ENCODE assay signal across 17 cellular contexts in genomic region chr4:24888945-24889344, GRCh38.
"Had no signal": no experiment of that assay in that cellular context is flagged by ENCODE, and none has a peak within 500 bp of the region (broad histone marks: within the 10 kb centered on the region; RNA-seq: fewer than 3 reads in every experiment).

No MANE protein-coding gene starts in this region.

- DNase-seq: activated CD4-positive, alpha-beta T cell treated with anti-CD3 and anti-CD28 coated beads for 48 hours; activated CD4-positive, alpha-beta T cell treated with anti-CD3 and anti-CD28 coated beads, Interleukin-2, amount 50 U/mL, for 48 hours; activated CD8-positive, alpha-beta memory T cell treated with anti-CD3 and anti-CD28 coated beads for 24 hours; activated effector memory CD4-positive, alpha-beta T cell treated with Interleukin-2 at 50 U/mL for 16 hours; activated naive CD4-positive, alpha-beta T cell treated with Interleukin-2 at 50 U/mL for 16 hours; anterior cingulate cortex; dermis blood vessel endothelial cell; effector CD8-positive, alpha-beta T cell; esophagus squamous epithelium; foreskin melanocyte; glutamatergic neuron; left ventricle myocardium inferior; right cardiac atrium; stimulated activated CD4-positive, alpha-beta T cell treated with anti-CD3 and anti-CD28 coated beads, Interleukin-15, amount 100 ng/mL, for 24 hours; stimulated activated CD4-positive, alpha-beta T cell treated with anti-CD3 and anti-CD28 coated beads, Interleukin-2, amount 100 ng/mL, for 24 hours; stimulated activated naive CD4-positive, alpha-beta T cell had no signal

- ATAC-seq: activated CD4-positive, CD25-positive, alpha-beta regulatory T cell treated with anti-CD3 and anti-CD28 coated beads, Interleukin-2, amount 50 U/mL, for 24 hours; right cardiac atrium had no signal
